23 cellular contexts compared by ENCODE assay signal in genomic region chr13:73971481-73971880, GRCh38.
"Had no signal": no experiment of that assay in that cellular context is flagged by ENCODE, and none has a peak within 500 bp of the region (broad histone marks: within the 10 kb centered on the region; RNA-seq: fewer than 3 reads in every experiment).

No MANE protein-coding gene starts in this region.

- H3K9me3 ChIP-seq: esophagus squamous epithelium, left ventricle myocardium inferior, lower lobe of right lung, psoas muscle, right lobe of liver, tibial artery, upper lobe of left lung, uterus had no signal

- H3K27ac ChIP-seq: esophagus squamous epithelium, foreskin keratinocyte, left ventricle myocardium inferior, lower lobe of right lung, psoas muscle, right lobe of liver, spleen, tibial artery, upper lobe of left lung, uterus had no signal

- H3K4me3 ChIP-seq: esophagus squamous epithelium, left ventricle myocardium inferior, lower lobe of right lung, psoas muscle, right lobe of liver, spleen, tibial artery, upper lobe of left lung, uterus had no signal

- DNase-seq: esophagus squamous epithelium; foreskin keratinocyte; kidney; left cardiac atrium; left ventricle myocardium inferior; lower lobe of right lung; mesenchymal stem cell; naive B cell; occipital lobe; psoas muscle; retina; right lobe of liver; spleen; stimulated activated CD4-positive, alpha-beta T cell treated with anti-CD3 and anti-CD28 coated beads, Interleukin-15, amount 100 ng/mL, for 24 hours; stimulated activated CD4-positive, alpha-beta T cell treated with anti-CD3 and anti-CD28 coated beads, Interleukin-1b, Interleukin-23, amount 100 ng/mL, for 48 hours; stimulated activated CD4-positive, alpha-beta T cell treated with anti-CD3 and anti-CD28 coated beads, Interleukin-4, amount 100 ng/mL, for 24 hours; tibial artery; upper lobe of left lung; uterus had no signal

- H3K27me3 Mint-ChIP-seq: dendritic cell treated with granulocyte-macrophage colony-stimulating factor and Interleukin-4, amounts not matched to agents 40 ng/mL and 50 ng/mL, for 4 days; naive B cell; stimulated activated memory B cell treated with anti-CD40 and anti-IgM and Interleukin-4, amounts not matched to agents 10 μg/mL and 1 μg/mL and 100 μg/mL, for 72 hours; stimulated activated naive CD8-positive, alpha-beta T cell treated with anti-CD3 and anti-CD28 coated beads, Interleukin-15, Interleukin-2, amounts not matched to agents 100 ng/mL and 50 ng/mL, for 24 hours had no signal

- FAIRE-seq: kidney had no signal

- H3K4me3 Mint-ChIP-seq: dendritic cell treated with granulocyte-macrophage colony-stimulating factor and Interleukin-4, amounts not matched to agents 40 ng/mL and 50 ng/mL, for 4 days; naive B cell; nephron; stimulated activated memory B cell treated with anti-CD40 and anti-IgM and Interleukin-4, amounts not matched to agents 10 μg/mL and 1 μg/mL and 100 μg/mL, for 72 hours; stimulated activated naive CD8-positive, alpha-beta T cell treated with anti-CD3 and anti-CD28 coated beads, Interleukin-15, Interleukin-2, amounts not matched to agents 100 ng/mL and 50 ng/mL, for 24 hours had no signal

- H3K27ac Mint-ChIP-seq: dendritic cell treated with granulocyte-macrophage colony-stimulating factor and Interleukin-4, amounts not matched to agents 40 ng/mL and 50 ng/mL, for 4 days; naive B cell; nephron; stimulated activated memory B cell treated with anti-CD40 and anti-IgM and Interleukin-4, amounts not matched to agents 10 μg/mL and 1 μg/mL and 100 μg/mL, for 72 hours; stimulated activated naive CD8-positive, alpha-beta T cell treated with anti-CD3 and anti-CD28 coated beads, Interleukin-15, Interleukin-2, amounts not matched to agents 100 ng/mL and 50 ng/mL, for 24 hours had no signal

- H3K4me1 ChIP-seq: esophagus squamous epithelium, foreskin keratinocyte, lower lobe of right lung, upper lobe of left lung, uterus had no signal

- H3K36me3 ChIP-seq: esophagus squamous epithelium, left ventricle myocardium inferior, lower lobe of right lung, right lobe of liver, spleen, tibial artery, upper lobe of left lung, uterus had no signal

- ATAC-seq: foreskin keratinocyte; left cardiac atrium; lower lobe of right lung; psoas muscle; right lobe of liver; stimulated activated memory B cell treated with anti-CD40 and anti-IgM and Interleukin-4, amounts not matched to agents 10 μg/mL and 1 μg/mL and 100 μg/mL, for 72 hours had no signal

- H3K27me3 ChIP-seq: esophagus squamous epithelium, foreskin keratinocyte, right lobe of liver, spleen, tibial artery, upper lobe of left lung, uterus had no signal
